In the genomic region with DNA sequence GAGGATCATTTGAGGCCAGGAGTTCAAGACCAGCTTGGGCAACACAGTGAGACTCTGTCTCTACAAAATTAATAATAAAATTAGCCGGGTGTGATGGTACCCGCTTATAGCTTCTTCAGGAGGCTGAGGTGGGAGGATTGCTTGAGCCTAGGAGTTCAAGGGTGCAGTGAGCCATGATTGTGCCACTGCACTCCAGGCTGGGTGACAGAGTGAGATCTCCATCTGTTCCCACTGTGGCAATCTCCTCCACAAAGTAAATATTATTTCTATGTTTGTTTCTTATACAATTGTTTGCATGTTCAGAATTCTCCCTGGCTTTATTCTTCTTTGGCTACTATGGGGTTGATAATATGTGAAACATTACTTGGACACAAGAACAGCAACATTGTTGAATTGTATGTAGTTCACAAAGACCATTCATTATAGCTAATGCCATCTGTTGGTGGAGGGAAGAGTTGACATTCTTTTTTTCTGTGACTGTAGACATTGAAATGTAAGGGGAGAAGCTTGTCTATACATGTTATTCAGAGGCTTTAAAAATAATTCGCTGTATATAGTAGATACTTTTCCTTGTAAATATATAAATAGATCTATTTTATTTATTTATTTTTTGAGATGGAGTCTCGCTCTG, we compare ENCODE assay signal across 8 cellular contexts. TPM values are rescaled to one million over a fixed set of nuclear protein-coding genes. Genes with fewer than 3 reads are reported as not detected.
DNase-seq lines count a peak whose midpoint lies in the region; ATAC-seq and TF ChIP-seq lines count a peak whose summit lies in the region.

No MANE protein-coding gene starts in this region.

- WGBS in smooth muscle cell (ENCODE audit: low lambda C conversion rate) = 83% methylated on average over 4 of the region's 4 CpGs

- H3K9me2 ChIP-seq in HCT116 (ENCODE audit: insufficient read depth) = no peaks in the 10 kb centered on the region

- H2AFZ ChIP-seq in HCT116 (ENCODE audit: low read depth, low read length, poor library complexity, severe bottlenecking) (peak overlapping the region; percentile 90), smooth muscle cell (ENCODE audit: low read depth) (no peak overlapping the region)

- POLR2A ChIA-PET in BJ (lab: Charles Lee) = no interaction called here
- POLR2A ChIA-PET in HCT116 (lab: Charles Lee) = interaction anchor here (0.6 to 1.0 kb wide), 2 partner anchors 39 to 48 kb away, joined by 4 to 6 read pairs; a partner anchor contains a TSS

- H3K9ac ChIP-seq in HCT116 (ENCODE audit: low read length) = no peak overlapping the region
- H3K9ac ChIP-seq in smooth muscle cell (ENCODE audit: low read depth) = no peak overlapping the region

- no peaks in the 10 kb centered on the region for H3F3A ChIP-seq in smooth muscle cell (ENCODE audit: low read depth)

- H3K79me2 ChIP-seq in HCT116 (ENCODE audit: insufficient read depth, low read length) (no peaks in the 10 kb centered on the region), smooth muscle cell (ENCODE audit: low read depth) (no peaks in the 10 kb centered on the region)

- DNase-seq in BJ (ENCODE audit: low read depth) = no peak
- DNase-seq in HCT116 (ENCODE audit: low read depth, low spot score) = no peak
- peak; percentile 63 for DNase-seq in SW480 (ENCODE audit: low spot score)
- DNase-seq in glomerular visceral epithelial cell (ENCODE audit: extremely low spot score) = peak; percentile 47
- no peak for DNase-seq in smooth muscle cell (lab: John Stamatoyannopoulos, UW; ENCODE audit: unreplicated experiment)

- H3K27ac ChIP-seq in HCT116 (ENCODE audit: low read depth, low read length) = no peak overlapping the region
- no peak overlapping the region for H3K27ac ChIP-seq in smooth muscle cell (ENCODE audit: low read depth)

- H3K4me1 ChIP-seq in HCT116 (ENCODE audit: control insufficient read depth in 1 of 2, insufficient read depth in 2 of 2, low read length in 2 of 2) = peaks cover 2 to 5% of the 10 kb centered on the region in 2 experiments
- H3K4me1 ChIP-seq in smooth muscle cell (ENCODE audit: low read depth) = no peaks in the 10 kb centered on the region

- RAD21 ChIA-PET in HCT116 (lab: Charles Lee; ENCODE audit: low non-redundant PET in 1 of 2, low total read pairs in 2 of 2, uncharacterized antibody in 2 of 2, unreplicated experiment in 2 of 2) = interaction anchor here (0.6 to 1.2 kb wide), 3 partner anchors 37 to 111 kb away, joined by 3 read pairs; no protein-coding TSS in a partner anchor

- peak; percentile 89 for ATAC-seq in HCT116
- no peak for ATAC-seq in HG03520 (IDR thresholded peaks at IDR 0.05; ENCODE audit: unreplicated experiment)
- ATAC-seq in HG03565 (IDR thresholded peaks at IDR 0.05; ENCODE audit: unreplicated experiment) = no peak
- no peak for ATAC-seq in GM18517 (IDR thresholded peaks at IDR 0.05; ENCODE audit: unreplicated experiment)

- H3K9me3 ChIP-seq in HCT116 (ENCODE audit: control insufficient read depth in 1 of 2, insufficient read depth in 1 of 2, low read depth in 1 of 2, low read length in 2 of 2) (no peaks in the 10 kb centered on the region), smooth muscle cell (replicated peaks; ENCODE audit: low read depth) (no peaks in the 10 kb centered on the region)

- no peaks in the 10 kb centered on the region for H3K36me3 ChIP-seq in BJ (ENCODE audit: control insufficient read depth, insufficient read depth, low read length)
- no peaks in the 10 kb centered on the region for H3K36me3 ChIP-seq in HCT116 (ENCODE audit: control insufficient read depth in 1 of 2, insufficient read depth in 2 of 2, low read length in 2 of 2)
- no peaks in the 10 kb centered on the region for H3K36me3 ChIP-seq in smooth muscle cell (ENCODE audit: low read depth)

- H3K27me3 ChIP-seq in BJ (ENCODE audit: control insufficient read depth, insufficient read depth, low read length) (no peaks in the 10 kb centered on the region), HCT116 (ENCODE audit: insufficient read depth, low read length) (no peaks in the 10 kb centered on the region), smooth muscle cell (ENCODE audit: low read depth) (no peaks in the 10 kb centered on the region)

- peak; percentile 61 for TF ChIP-seq CTCF in BJ (IDR thresholded peaks at IDR 0.05; ENCODE audit: insufficient read depth, low read depth, low read length)
- TF ChIP-seq CTCF in HCT116 (IDR thresholded peaks at IDR 0.05 in 2 of 3, conservative IDR thresholded peaks at IDR 0.05 in 1 of 3; ENCODE audit: borderline replicate concordance in 1 of 3, insufficient read depth in 1 of 3, low read depth in 2 of 3, low read length in 2 of 3) = peak; percentile 47 to 58 (median 51); a peak in 4 of 6 replicates
- peak; percentile 47 for TF ChIP-seq CTCF in smooth muscle cell (IDR thresholded peaks at IDR 0.05; ENCODE audit: borderline replicate concordance, insufficient read depth, poor library complexity, severe bottlenecking)

- no peak for TF ChIP-seq POLR2A in HCT116 (IDR thresholded peaks at IDR 0.05; ENCODE audit: borderline replicate concordance, extremely low read depth, insufficient read depth, insufficient read length)

- no peak overlapping the region for H3K4me3 ChIP-seq in BJ (ENCODE audit: low read depth, low read length)
- H3K4me3 ChIP-seq in HCT116 (replicated peaks in 1 of 2; ENCODE audit: low read depth in 1 of 2, low read length in 2 of 2) = no peak overlapping the region
- no peak overlapping the region for H3K4me3 ChIP-seq in smooth muscle cell

- H4K20me1 ChIP-seq in HCT116 (ENCODE audit: insufficient read depth) (no peaks in the 10 kb centered on the region), smooth muscle cell (ENCODE audit: low read depth) (no peaks in the 10 kb centered on the region)

- CTCF ChIA-PET in BJ (lab: Yijun Ruan, JAX) (interaction anchor here (0.6 to 2.2 kb wide), 19 partner anchors 9 to 257 kb away, joined by 3 to 13 read pairs (median 4); no protein-coding TSS in a partner anchor), HCT116 (lab: Charles Lee) (interaction anchor here (0.8 to 1.2 kb wide), 5 partner anchors 9 to 238 kb away, joined by 3 to 5 read pairs (median 5); no protein-coding TSS in a partner anchor)

- H3K4me2 ChIP-seq in HCT116 (ENCODE audit: low read length) = no peak overlapping the region
- no peak overlapping the region for H3K4me2 ChIP-seq in smooth muscle cell

- peak; percentile 73 for TF ChIP-seq RAD21 in HCT116 (IDR thresholded peaks at IDR 0.05; ENCODE audit: low read depth)

- intact Hi-C loops in HCT116 (cut with micrococcal nuclease) = no loop called here

- BruUV-seq in HCT116 (replicated peaks; lab: Mats Ljungman, UMichigan) = no TSS peak

TF ChIP-seq in HCT116, 20 proteins besides CTCF, POLR2A, EP300 and RAD21 (continues in another document):
- TF ChIP-seq CBX3 (IDR thresholded peaks at IDR 0.05; ENCODE audit: low read depth) (no peak), EGR1 (IDR thresholded peaks at IDR 0.05; ENCODE audit: low read depth) (no peak), FOSL1 (IDR thresholded peaks at IDR 0.05; ENCODE audit: low read depth) (no peak), EZH2phosphoT487 (IDR thresholded peaks at IDR 0.05; ENCODE audit: borderline replicate concordance) (no peak), CEBPB (IDR thresholded peaks at IDR 0.05; ENCODE audit: low read depth) (no peak), ZFX (IDR thresholded peaks at IDR 0.05) (no peak), SIN3A (IDR thresholded peaks at IDR 0.05; ENCODE audit: low read depth) (no peak), TCF7L2 (IDR thresholded peaks at IDR 0.05; ENCODE audit: borderline replicate concordance, extremely low read depth, insufficient read depth, insufficient read length) (no peak), JUND (IDR thresholded peaks at IDR 0.05) (no peak), SP1 (IDR thresholded peaks at IDR 0.05; ENCODE audit: low read depth) (no peak), EZH2 (IDR thresholded peaks at IDR 0.05) (no peak), POLR2AphosphoS5 (IDR thresholded peaks at IDR 0.05; ENCODE audit: low read depth, low read length) (no peak)
- TF ChIP-seq, protein P1, sequence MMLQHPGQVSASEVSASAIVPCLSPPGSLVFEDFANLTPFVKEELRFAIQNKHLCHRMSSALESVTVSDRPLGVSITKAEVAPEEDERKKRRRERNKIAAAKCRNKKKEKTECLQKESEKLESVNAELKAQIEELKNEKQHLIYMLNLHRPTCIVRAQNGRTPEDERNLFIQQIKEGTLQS (IDR thresholded peaks at IDR 0.05) = no peak
- TF ChIP-seq, protein P2, sequence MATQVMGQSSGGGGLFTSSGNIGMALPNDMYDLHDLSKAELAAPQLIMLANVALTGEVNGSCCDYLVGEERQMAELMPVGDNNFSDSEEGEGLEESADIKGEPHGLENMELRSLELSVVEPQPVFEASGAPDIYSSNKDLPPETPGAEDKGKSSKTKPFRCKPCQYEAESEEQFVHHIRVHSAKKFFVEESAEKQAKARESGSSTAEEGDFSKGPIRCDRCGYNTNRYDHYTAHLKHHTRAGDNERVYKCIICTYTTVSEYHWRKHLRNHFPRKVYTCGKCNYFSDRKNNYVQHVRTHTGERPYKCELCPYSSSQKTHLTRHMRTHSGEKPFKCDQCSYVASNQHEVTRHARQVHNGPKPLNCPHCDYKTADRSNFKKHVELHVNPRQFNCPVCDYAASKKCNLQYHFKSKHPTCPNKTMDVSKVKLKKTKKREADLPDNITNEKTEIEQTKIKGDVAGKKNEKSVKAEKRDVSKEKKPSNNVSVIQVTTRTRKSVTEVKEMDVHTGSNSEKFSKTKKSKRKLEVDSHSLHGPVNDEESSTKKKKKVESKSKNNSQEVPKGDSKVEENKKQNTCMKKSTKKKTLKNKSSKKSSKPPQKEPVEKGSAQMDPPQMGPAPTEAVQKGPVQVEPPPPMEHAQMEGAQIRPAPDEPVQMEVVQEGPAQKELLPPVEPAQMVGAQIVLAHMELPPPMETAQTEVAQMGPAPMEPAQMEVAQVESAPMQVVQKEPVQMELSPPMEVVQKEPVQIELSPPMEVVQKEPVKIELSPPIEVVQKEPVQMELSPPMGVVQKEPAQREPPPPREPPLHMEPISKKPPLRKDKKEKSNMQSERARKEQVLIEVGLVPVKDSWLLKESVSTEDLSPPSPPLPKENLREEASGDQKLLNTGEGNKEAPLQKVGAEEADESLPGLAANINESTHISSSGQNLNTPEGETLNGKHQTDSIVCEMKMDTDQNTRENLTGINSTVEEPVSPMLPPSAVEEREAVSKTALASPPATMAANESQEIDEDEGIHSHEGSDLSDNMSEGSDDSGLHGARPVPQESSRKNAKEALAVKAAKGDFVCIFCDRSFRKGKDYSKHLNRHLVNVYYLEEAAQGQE (IDR thresholded peaks at IDR 0.05; ENCODE audit: low read depth) = no peak

RNA-seq across cellular contexts. Expression of a gene that starts 47.8 kb away (rescaled TPM):
- polyA plus RNA-seq in BJ (2011; rRNA removed) (55.1 and 97.8 TPM in 2 replicates), smooth muscle cell (86.8 and 87.1 TPM in 2 replicates)
- polyA minus RNA-seq in BJ (2011; rRNA and poly(A)+ RNA removed) = 47.1 and 57.8 TPM in 2 replicates
- total RNA-seq in HCT116 (2021; ENCODE audit: unreplicated experiment) (142 TPM), smooth muscle cell (93.7 and 111 TPM in 2 replicates)
- 54.2 and 64.8 TPM in 2 replicates for polyA plus RNA-seq in HCT116 (2012)

Comparison
In these comparisons a context has a peak if more than half of its experiments do, and no peak if none do; other contexts are left out.
1. DNase-seq: peak in SW480 (single experiment) and glomerular visceral epithelial cell (single experiment); none in BJ (single experiment), HCT116 (single experiment) and smooth muscle cell (single experiment).
2. Peak in every context shown above with its lines, with median percentiles within 50 percentile points of each other: CTCF ChIP-seq.